8 cellular contexts compared by ENCODE assay signal in the genomic region with DNA sequence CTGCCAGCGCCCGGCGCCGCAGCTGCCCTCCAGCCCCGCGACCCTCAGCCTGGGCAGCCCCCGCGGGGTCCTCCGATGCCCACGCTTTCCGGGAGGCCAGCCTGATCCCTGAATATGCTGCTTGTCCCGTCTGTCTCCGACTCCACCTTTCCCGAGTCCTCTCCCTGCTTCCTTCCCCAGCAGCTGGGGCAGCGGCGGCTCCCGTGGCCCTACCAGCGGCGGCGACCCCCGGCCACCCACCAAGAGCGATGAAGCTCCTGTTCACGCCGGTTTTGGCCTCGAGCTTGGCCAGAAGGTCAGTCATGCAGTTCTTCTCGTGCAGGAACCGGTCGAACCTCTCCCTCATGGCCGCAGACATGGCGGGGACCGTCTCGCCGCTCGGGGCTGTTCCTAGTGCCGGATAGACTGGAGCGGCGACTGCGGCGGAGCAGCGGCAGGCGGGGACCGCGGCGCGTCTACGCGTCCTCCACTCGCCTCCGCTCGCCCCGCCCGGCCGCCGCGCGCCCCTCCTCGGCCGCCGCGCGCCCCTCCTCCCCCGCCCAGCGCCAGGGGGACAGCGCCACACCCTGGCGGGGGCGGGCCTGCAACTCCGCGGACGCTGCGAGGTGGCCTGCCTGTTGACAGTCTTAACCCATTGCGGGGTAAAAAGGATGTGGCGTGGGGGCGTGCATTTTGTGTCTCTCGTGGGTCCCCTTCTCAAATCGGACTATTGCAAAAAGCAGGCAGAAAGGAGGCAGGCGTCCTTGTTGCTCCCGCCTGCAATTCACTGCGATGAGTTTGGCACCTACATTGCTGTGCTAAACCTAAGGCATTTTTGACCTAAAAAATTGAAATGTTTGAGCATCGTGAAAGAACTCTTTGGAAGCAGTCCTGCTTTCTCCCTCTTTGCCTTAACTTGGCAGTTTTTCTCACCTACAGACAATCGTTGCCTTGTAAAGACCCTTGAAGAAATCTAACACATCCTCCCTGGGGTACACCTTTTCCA. TPM values are rescaled to one million over a fixed set of nuclear protein-coding genes. Genes with fewer than 3 reads are reported as not detected.
DNase-seq lines count a peak whose midpoint lies in the region; ATAC-seq and TF ChIP-seq lines count a peak whose summit lies in the region.

A gene (minus strand): TSS at position 395 of the 985 bp plus-strand sequence. CDS start 37 bp downstream, at position 358.

- CTCF ChIA-PET in activated CD4-positive, alpha-beta memory T cell treated with anti-CD3 and anti-CD28 coated beads, Interleukin-2, amount 10 ng/mL, durations not matched to agents 7 days and 5 days (lab: Charles Lee): interaction anchor here (0.7 to 4.5 kb wide), 28 partner anchors 8 to 761 kb away, joined by 3 to 26 read pairs (median 5); a partner anchor contains a TSS

- peak within 1 kb of the TSS; percentile 95 for H3K27ac ChIP-seq in C4-2B
- H3K27ac ChIP-seq in duodenal mucosa (ENCODE audit: low read depth, low read length): peak within 1 kb of the TSS; percentile 94
- H3K27ac ChIP-seq in lower lobe of right lung: peak within 1 kb of the TSS; percentile 99

- H3K9ac ChIP-seq in duodenal mucosa (ENCODE audit: low read depth in 1 of 2, low read length in 2 of 2): peak within 1 kb of the TSS; percentile 90 to 94

- POLR2A ChIA-PET in activated CD4-positive, alpha-beta memory T cell treated with anti-CD3 and anti-CD28 coated beads, Interleukin-2, amount 10 ng/mL, durations not matched to agents 7 days and 5 days (lab: Charles Lee): interaction anchor here (0.6 to 8.8 kb wide), 23 partner anchors 8 to 216 kb away, joined by 3 to 94 read pairs (median 5); a partner anchor contains a TSS

- peak within 1 kb of the TSS; percentile 92 for H3K4me3 Mint-ChIP-seq in activated CD4-positive, alpha-beta memory T cell treated with anti-CD3 and anti-CD28 coated beads, Interleukin-2, amount 10 ng/mL, durations not matched to agents 7 days and 5 days

- H3K27me3 ChIP-seq in duodenal mucosa (ENCODE audit: control insufficient read depth in 1 of 2, insufficient read depth in 2 of 2, low read length in 2 of 2) (no peaks in the 10 kb centered on the region), lower lobe of right lung (ENCODE audit: low read depth) (no peaks in the 10 kb centered on the region)

- H3K4me1 Mint-ChIP-seq in activated CD4-positive, alpha-beta memory T cell treated with anti-CD3 and anti-CD28 coated beads, Interleukin-2, amount 10 ng/mL, durations not matched to agents 7 days and 5 days: peaks cover 66% of the 10 kb centered on the region

- H3K36me3 Mint-ChIP-seq in activated CD4-positive, alpha-beta memory T cell treated with anti-CD3 and anti-CD28 coated beads, Interleukin-2, amount 10 ng/mL, durations not matched to agents 7 days and 5 days (ENCODE audit: low read depth): peaks cover 40% of the 10 kb centered on the region

- peak within 1 kb of the TSS; percentile 99 for H3K27ac Mint-ChIP-seq in activated CD4-positive, alpha-beta memory T cell treated with anti-CD3 and anti-CD28 coated beads, Interleukin-2, amount 10 ng/mL, durations not matched to agents 7 days and 5 days

- intact Hi-C loops in lower lobe of right lung (cut with DNase I): no loop called here

- peak; percentile 98 for TF ChIP-seq CTCF in C4-2B (conservative IDR thresholded peaks at IDR 0.05)
- peak; percentile 56 for TF ChIP-seq CTCF in lower lobe of right lung (IDR thresholded peaks at IDR 0.05)

- no peaks in the 10 kb centered on the region for H3K9me3 ChIP-seq in duodenal mucosa (ENCODE audit: control insufficient read depth in 1 of 2, low read length in 2 of 2)
- H3K9me3 ChIP-seq in lower lobe of right lung: no peaks in the 10 kb centered on the region

- ATAC-seq in GM19328 (IDR thresholded peaks at IDR 0.05; ENCODE audit: unreplicated experiment): peak; percentile 56
- ATAC-seq in HG03520 (IDR thresholded peaks at IDR 0.05; ENCODE audit: unreplicated experiment): peak; percentile 55
- ATAC-seq in lower lobe of right lung: peak; percentile 96 to 97

- H3K36me3 ChIP-seq in duodenal mucosa (ENCODE audit: control insufficient read depth in 1 of 2, insufficient read depth in 2 of 2, low read length in 2 of 2) (peaks cover 4 to 14% of the 10 kb centered on the region in 2 donors), lower lobe of right lung (peaks cover 31% of the 10 kb centered on the region)

- no peaks in the 10 kb centered on the region for H3K27me3 Mint-ChIP-seq in activated CD4-positive, alpha-beta memory T cell treated with anti-CD3 and anti-CD28 coated beads, Interleukin-2, amount 10 ng/mL, durations not matched to agents 7 days and 5 days

- H3K4me3 ChIP-seq in duodenal mucosa (ENCODE audit: low read depth in 1 of 2, low read length in 2 of 2): peak within 1 kb of the TSS; percentile 91 to 92
- H3K4me3 ChIP-seq in lower lobe of right lung: peak within 1 kb of the TSS; percentile 96

- H3K4me1 ChIP-seq in duodenal mucosa (ENCODE audit: control insufficient read depth in 1 of 2, insufficient read depth in 2 of 2, low read length in 2 of 2) (peaks cover 31 to 34% of the 10 kb centered on the region in 2 donors), lower lobe of right lung (peaks cover 49% of the 10 kb centered on the region)

- DNase-seq in NCI-H748 treated with DMSO at 0.1 percent for 48 hours (lab: John Stamatoyannopoulos, UW) (peak; percentile 74), lower lobe of right lung (peak; percentile 91)
- peak; percentile 90 for DNase-seq in activated CD4-positive, alpha-beta memory T cell treated with anti-CD3 and anti-CD28 coated beads, Interleukin-2, amount 10 ng/mL, durations not matched to agents 7 days and 5 days
- peak; percentile 62 to 70 (median 69) for DNase-seq in stimulated activated CD4-positive, alpha-beta T cell treated with anti-CD3 and anti-CD28 coated beads, TNF-alpha, amount 100 ng/mL, for 4 hours (ENCODE audit: low read depth in 3 of 3)

- H3K9me3 Mint-ChIP-seq in activated CD4-positive, alpha-beta memory T cell treated with anti-CD3 and anti-CD28 coated beads, Interleukin-2, amount 10 ng/mL, durations not matched to agents 7 days and 5 days: no peaks in the 10 kb centered on the region

RNA-seq across cellular contexts. Expression of the gene that starts here (rescaled TPM):
- total RNA-seq in activated CD4-positive, alpha-beta memory T cell treated with anti-CD3 and anti-CD28 coated beads, Interleukin-2, amount 10 ng/mL, durations not matched to agents 7 days and 5 days: 10 to 100 TPM; 95.0 to 96.3 TPM
- 96.4 TPM for total RNA-seq in lower lobe of right lung

Comparison
In these comparisons a context has a peak if more than half of its experiments do, and no peak if none do; other contexts are left out.
1. Peak in every context shown above with its lines: DNase-seq, ATAC-seq, H3K4me3 ChIP-seq and H3K27ac ChIP-seq.